In genomic region chr13:112152846-112153245, GRCh38 we compare ENCODE assay signal across 25 cellular contexts.
DNase-seq lines count a peak whose midpoint lies in the region; ATAC-seq and TF ChIP-seq lines count a peak whose summit lies in the region.
"Had no signal": no experiment of that assay in that cellular context is flagged by ENCODE, and none has a peak within 500 bp of the region (broad histone marks: within the 10 kb centered on the region; RNA-seq: fewer than 3 reads in every experiment).

No MANE protein-coding gene starts in this region.

- no peak overlapping the region for H3K23ac ChIP-seq in neuronal stem cell (ENCODE audit: low read depth, low read length, poor library complexity)

- H2AK5ac ChIP-seq in neuronal stem cell (ENCODE audit: low read depth, low read length): no peak overlapping the region

- no peak overlapping the region for H3K14ac ChIP-seq in neuronal stem cell (ENCODE audit: low read length)

- no peak for ATAC-seq in left cardiac atrium
- ATAC-seq in stimulated activated effector memory CD8-positive, alpha-beta T cell treated with anti-CD3 and anti-CD28 coated beads, Interleukin-12 subunit alpha, Interleukin-12 subunit beta, amount 100 ng/mL, for 72 hours: no peak
- ATAC-seq: A549, GM12878 had no signal

- no peaks in the 10 kb centered on the region for H3K4me1 Mint-ChIP-seq in stimulated activated effector memory CD8-positive, alpha-beta T cell treated with anti-CD3 and anti-CD28 coated beads, Interleukin-12 subunit alpha, Interleukin-12 subunit beta, amount 100 ng/mL, for 72 hours
- H3K4me1 Mint-ChIP-seq: CD14-positive monocyte; CD4-positive, alpha-beta memory T cell; CD4-positive, CD25-positive, alpha-beta regulatory T cell; CD8-positive, alpha-beta memory T cell had no signal

- no peak overlapping the region for H2BK12ac ChIP-seq in neuronal stem cell (ENCODE audit: low read length)

- DNase-seq in cardiac septum (ENCODE audit: low spot score) (peak; percentile 36), left cardiac atrium (no peak), mesenteric fat pad (ENCODE audit: low spot score) (peak; percentile 69), neuronal stem cell (ENCODE audit: low spot score) (no peak), hepatocyte (ENCODE audit: low spot score) (no peak), islet precursor cell (no peak)
- DNase-seq in stimulated activated effector memory CD8-positive, alpha-beta T cell treated with anti-CD3 and anti-CD28 coated beads, Interleukin-12 subunit alpha, Interleukin-12 subunit beta, amount 100 ng/mL, for 72 hours (ENCODE audit: low spot score in 2 of 2): no peak
- DNase-seq: BE2C; C1 segment of cervical spinal cord; CD4-positive, alpha-beta memory T cell; CD4-positive, CD25-positive, alpha-beta regulatory T cell; CD8-positive, alpha-beta memory T cell; COR-L47; DMS 273 treated with DMSO at 0.1 percent for 48 hours; DMS153; DMS53; DMS79; DND-41; EL; GDM1 had no signal

- WGBS in neuronal stem cell (ENCODE audit: extremely low coverage in 2 of 2, insufficient read length in 2 of 2, insufficient replicate concordance in 1 of 2), 2 donors: no CpG with 5 or more reads among the region's 9 CpGs
- WGBS in hepatocyte (ENCODE audit: low lambda C conversion rate, missing lambda C conversion rate): 96% methylated on average over 9 of the region's 9 CpGs

- peaks cover 7% of the 10 kb centered on the region for H3K9me3 Mint-ChIP-seq in stimulated activated effector memory CD8-positive, alpha-beta T cell treated with anti-CD3 and anti-CD28 coated beads, Interleukin-12 subunit alpha, Interleukin-12 subunit beta, amount 100 ng/mL, for 72 hours

- no peak overlapping the region for H3K18ac ChIP-seq in neuronal stem cell (ENCODE audit: low read length)

- H3K27me3 ChIP-seq in neuronal stem cell (ENCODE audit: control insufficient read depth in 3 of 3, insufficient read depth in 3 of 3, low read depth in 1 of 3, low read length in 3 of 3): no peaks in the 10 kb centered on the region
- H3K27me3 ChIP-seq in hepatocyte: no peaks in the 10 kb centered on the region
- H3K27me3 ChIP-seq: BLaER1 had no signal

- no peak overlapping the region for H3K4ac ChIP-seq in neuronal stem cell (ENCODE audit: low read length)

- H2BK5ac ChIP-seq in neuronal stem cell (ENCODE audit: low read length): peak overlapping the region; percentile 47

- no peak overlapping the region for H3K4me3 ChIP-seq in neuronal stem cell (ENCODE audit: low read length in 2 of 2)
- H3K4me3 ChIP-seq in hepatocyte: no peak overlapping the region
- H3K4me3 ChIP-seq: A549, BLaER1, GM12878 had no signal

- intact Hi-C loops in cardiac septum (cut with DNase I) (no loop called here), left cardiac atrium (cut with DNase I) (no loop called here)

- no peaks in the 10 kb centered on the region for H3K79me1 ChIP-seq in neuronal stem cell (ENCODE audit: low read depth, low read length)

- no peak overlapping the region for H3K4me2 ChIP-seq in neuronal stem cell (ENCODE audit: insufficient read depth, low read length, poor library complexity, severe bottlenecking)
- no peak overlapping the region for H3K4me2 ChIP-seq in hepatocyte
- H3K4me2 ChIP-seq: A549, BLaER1 had no signal

- no peak overlapping the region for H3K27ac ChIP-seq in neuronal stem cell (replicated peaks; ENCODE audit: low read length)
- no peak overlapping the region for H3K27ac ChIP-seq in hepatocyte
- H3K27ac ChIP-seq: 22Rv1, A549, BLaER1 had no signal

- H3K79me2 ChIP-seq in hepatocyte: no peaks in the 10 kb centered on the region

- H3K9ac ChIP-seq in neuronal stem cell (ENCODE audit: low read depth, low read length, poor library complexity): no peak overlapping the region
- H3K9ac ChIP-seq: BLaER1 had no signal

- H3K27ac Mint-ChIP-seq in stimulated activated effector memory CD8-positive, alpha-beta T cell treated with anti-CD3 and anti-CD28 coated beads, Interleukin-12 subunit alpha, Interleukin-12 subunit beta, amount 100 ng/mL, for 72 hours: no peak overlapping the region
- H3K27ac Mint-ChIP-seq: CD14-positive monocyte; CD4-positive, CD25-positive, alpha-beta regulatory T cell; CD8-positive, alpha-beta memory T cell had no signal

- H2AFZ ChIP-seq in neuronal stem cell (ENCODE audit: low read length): no peak overlapping the region
- H2AFZ ChIP-seq in hepatocyte: no peak overlapping the region

- H3K36me3 ChIP-seq in neuronal stem cell (replicated peaks in 1 of 2; ENCODE audit: control insufficient read depth in 2 of 2, insufficient read depth in 2 of 2, low read length in 2 of 2) (no peaks in the 10 kb centered on the region), hepatocyte (replicated peaks; ENCODE audit: insufficient read depth, low read depth) (no peaks in the 10 kb centered on the region)
- H3K36me3 ChIP-seq: BE2C, BLaER1 had no signal

- H3K9me2 ChIP-seq in hepatocyte (replicated peaks; ENCODE audit: insufficient read depth): no peaks in the 10 kb centered on the region

- H3K4me3 Mint-ChIP-seq in stimulated activated effector memory CD8-positive, alpha-beta T cell treated with anti-CD3 and anti-CD28 coated beads, Interleukin-12 subunit alpha, Interleukin-12 subunit beta, amount 100 ng/mL, for 72 hours: no peak overlapping the region
- H3K4me3 Mint-ChIP-seq: CD14-positive monocyte; CD4-positive, alpha-beta memory T cell; CD4-positive, CD25-positive, alpha-beta regulatory T cell had no signal

- H3K36me3 Mint-ChIP-seq in stimulated activated effector memory CD8-positive, alpha-beta T cell treated with anti-CD3 and anti-CD28 coated beads, Interleukin-12 subunit alpha, Interleukin-12 subunit beta, amount 100 ng/mL, for 72 hours: no peaks in the 10 kb centered on the region
- H3K36me3 Mint-ChIP-seq: CD14-positive monocyte; CD4-positive, alpha-beta memory T cell; CD4-positive, CD25-positive, alpha-beta regulatory T cell; CD8-positive, alpha-beta memory T cell had no signal

- no peaks in the 10 kb centered on the region for H4K20me1 ChIP-seq in hepatocyte (ENCODE audit: insufficient read depth, poor library complexity, severe bottlenecking)
- H4K20me1 ChIP-seq: BLaER1 had no signal

- H3K4me1 ChIP-seq in neuronal stem cell (ENCODE audit: control insufficient read depth in 2 of 2, insufficient read depth in 1 of 2, low read depth in 1 of 2, low read length in 2 of 2) (peaks cover 6 to 8% of the 10 kb centered on the region in 2 donors), hepatocyte (ENCODE audit: insufficient read depth) (no peaks in the 10 kb centered on the region)
- H3K4me1 ChIP-seq: A549, BE2C had no signal

- no peak overlapping the region for H4K91ac ChIP-seq in neuronal stem cell (ENCODE audit: low read depth, low read length, poor library complexity)

- H3K9me3 ChIP-seq in neuronal stem cell (replicated peaks in 1 of 2; ENCODE audit: control insufficient read depth in 2 of 2, insufficient read depth in 1 of 2, low read depth in 1 of 2, low read length in 2 of 2) (peaks cover 0 to 26% of the 10 kb centered on the region in 2 donors), hepatocyte (ENCODE audit: low read depth) (no peaks in the 10 kb centered on the region)
- H3K9me3 ChIP-seq: A549, BE2C had no signal

- TF ChIP-seq CTCF in hepatocyte (IDR thresholded peaks at IDR 0.05; ENCODE audit: poor library complexity): no peak

- no peak overlapping the region for H4K8ac ChIP-seq in neuronal stem cell (ENCODE audit: low read depth, low read length)

- no peak overlapping the region for H2BK120ac ChIP-seq in neuronal stem cell (ENCODE audit: low read depth, low read length)

- H2BK15ac ChIP-seq in neuronal stem cell (ENCODE audit: low read length): peak overlapping the region; percentile 2

Comparison
In these comparisons a context has a peak if more than half of its experiments do, and no peak if none do; other contexts are left out.
1. DNase-seq: peak in cardiac septum (single experiment) and mesenteric fat pad (single experiment); none in left cardiac atrium (single experiment), neuronal stem cell (single experiment), hepatocyte (single experiment), islet precursor cell (single experiment) and stimulated activated effector memory CD8-positive, alpha-beta T cell treated with anti-CD3 and anti-CD28 coated beads, Interleukin-12 subunit alpha, Interleukin-12 subunit beta, amount 100 ng/mL, for 72 hours (0 of 2).